Comparison of ENCODE assay signal across 9 cellular contexts in the genomic region with DNA sequence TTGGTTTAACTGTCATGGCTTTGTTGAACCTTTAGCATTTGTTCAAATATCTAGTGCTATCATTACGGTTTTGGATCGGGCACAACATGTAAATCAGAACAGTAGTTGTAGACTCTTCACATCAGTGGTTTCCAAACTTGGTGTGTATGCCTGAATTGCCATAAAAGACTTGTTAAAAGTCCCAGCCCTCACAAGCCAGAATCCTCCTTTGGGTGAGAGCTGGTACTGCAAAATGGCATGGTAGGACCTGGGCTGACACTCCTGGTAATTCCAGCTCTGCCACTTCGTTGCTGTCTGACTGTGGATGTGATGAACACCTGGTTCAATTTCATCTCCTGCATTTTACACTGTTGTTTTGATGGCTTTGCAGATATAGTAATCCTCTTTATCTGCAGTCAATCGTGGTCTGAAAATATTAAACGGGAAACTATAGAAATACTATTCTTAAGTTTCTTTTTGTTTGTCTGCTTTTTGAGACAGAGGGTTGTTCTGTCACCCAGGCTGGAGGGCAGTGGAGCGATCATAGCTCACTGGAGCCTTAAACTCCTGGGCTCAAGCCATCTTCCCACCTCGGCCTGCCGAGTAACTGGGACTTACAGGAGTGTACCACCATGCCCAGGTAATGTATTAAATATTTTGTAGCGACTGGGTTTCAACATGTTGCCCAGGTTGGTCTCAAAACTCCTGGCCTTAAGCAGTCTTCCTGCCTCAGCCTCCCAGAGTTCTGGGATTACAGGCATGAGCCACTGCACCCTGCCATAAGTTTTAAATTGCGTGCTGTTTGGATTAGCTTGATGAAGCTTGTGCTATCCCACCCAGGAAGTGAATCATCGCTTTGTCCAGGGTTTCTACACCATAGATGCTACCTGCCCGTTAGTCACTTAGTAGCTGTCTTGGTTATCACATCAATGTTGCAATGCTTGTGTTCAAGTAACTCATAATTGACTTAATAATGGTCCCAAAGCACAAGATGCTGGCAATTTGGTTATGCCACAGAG.
A peak's percentile ranks its signal among the peaks of the same experiment; 100 is the strongest.
DNase-seq lines count a peak whose midpoint lies in the region; ATAC-seq and TF ChIP-seq lines count a peak whose summit lies in the region.
"Had no signal": no experiment of that assay in that cellular context is flagged by ENCODE, and none has a peak within 500 bp of the region (broad histone marks: within the 10 kb centered on the region; RNA-seq: fewer than 3 reads in every experiment).

No MANE protein-coding gene starts in this region.

- peak; percentile 86 for ATAC-seq in esophagus mucosa

- DNase-seq in NCI-H1694 (lab: John Stamatoyannopoulos, UW) = peak; percentile 2
- DNase-seq in NCI-H1694 treated with DMSO at 0.1 percent for 48 hours (lab: John Stamatoyannopoulos, UW) = no peak
- peak; percentile 81 to 89 for DNase-seq in HL-60 (ENCODE audit: low read depth in 1 of 2, low spot score in 1 of 2)
- DNase-seq in T-helper 22 cell (ENCODE audit: low read depth) = peak; percentile 9
- peak; percentile 24 to 36 for DNase-seq in stimulated activated CD4-positive, alpha-beta T cell treated with anti-CD3 and anti-CD28 coated beads, Interleukin-4, amount 100 ng/mL, for 48 hours (ENCODE audit: low read depth in 2 of 2)
- no peak for DNase-seq in SKM-1 treated with dmso at 0.1 percent for 144 hours (lab: John Stamatoyannopoulos, UW; ENCODE audit: unreplicated experiment)
- DNase-seq in cortex of kidney (lab: John Stamatoyannopoulos, UW) = no peak

- no peaks in the 10 kb centered on the region for H3K27me3 ChIP-seq in HL-60 (ENCODE audit: insufficient read depth, poor library complexity, severe bottlenecking)
- H3K27me3 ChIP-seq: BLaER1 had no signal

- TF ChIP-seq CTCF in HL-60 (IDR thresholded peaks at IDR 0.05; ENCODE audit: insufficient read depth, low read length) = peak; percentile 11

- peak overlapping the region; percentile 64 for H3K27ac ChIP-seq in HL-60 (replicated peaks)
- H3K27ac ChIP-seq: BLaER1 had no signal

- no peak overlapping the region for H3K4me3 ChIP-seq in HL-60 (replicated peaks; ENCODE audit: insufficient read depth, low read length)
- H3K4me3 ChIP-seq: BLaER1 had no signal

Comparison
In these comparisons a context has a peak if more than half of its experiments do, and no peak if none do; other contexts are left out.
1. DNase-seq: peak in NCI-H1694 (single experiment), HL-60 (2 of 2), T-helper 22 cell (single experiment) and stimulated activated CD4-positive, alpha-beta T cell treated with anti-CD3 and anti-CD28 coated beads, Interleukin-4, amount 100 ng/mL, for 48 hours (2 of 2); none in NCI-H1694 treated with DMSO at 0.1 percent for 48 hours (single experiment), SKM-1 treated with dmso at 0.1 percent for 144 hours (single experiment) and cortex of kidney (single experiment).